17 cellular contexts compared by ENCODE assay signal in the genomic region with DNA sequence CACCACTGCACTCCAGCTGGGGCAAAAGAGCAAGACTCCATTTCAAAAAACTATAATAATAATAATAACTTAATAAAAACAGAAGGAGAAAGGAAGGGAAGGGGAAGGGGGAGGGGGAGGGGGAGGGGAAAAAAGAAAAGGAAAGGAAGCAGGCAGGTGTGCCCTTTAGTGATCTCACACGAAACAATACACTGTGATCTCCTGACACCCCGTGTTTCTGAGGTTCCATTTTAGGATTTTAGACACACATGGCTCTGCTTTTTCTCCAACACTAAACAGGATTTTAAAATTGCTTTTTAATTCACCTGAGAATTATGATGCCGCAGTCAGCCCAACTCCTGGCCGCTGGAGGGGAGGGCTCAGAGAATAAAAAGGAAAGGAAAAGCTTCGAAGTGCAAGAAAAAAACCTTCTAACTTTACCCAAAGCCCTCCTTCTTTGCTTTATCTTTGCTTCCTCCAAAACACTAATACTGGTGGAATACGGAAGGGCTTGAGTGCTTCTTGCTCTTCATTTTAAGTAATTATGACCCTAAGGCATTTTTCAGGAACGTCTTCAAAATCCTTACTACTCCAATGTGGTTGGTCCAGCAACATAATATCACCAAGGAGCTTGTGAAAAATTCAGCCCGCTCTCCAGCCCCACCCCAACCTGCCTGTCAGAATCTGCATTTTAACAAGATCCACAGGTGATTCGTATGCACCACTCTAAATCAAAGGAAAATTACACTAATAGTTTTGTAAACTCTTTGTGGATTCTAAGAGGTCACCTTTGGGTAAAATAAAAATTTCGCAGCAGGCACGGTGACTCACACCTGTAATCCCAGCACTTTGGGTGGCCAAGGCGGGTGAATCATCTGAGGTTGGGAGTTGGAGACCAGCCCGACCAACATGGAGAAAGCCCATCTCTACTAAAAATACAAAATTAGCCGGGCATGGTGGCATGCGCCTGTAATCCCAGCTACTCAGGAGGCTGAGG.
DNase-seq lines count a peak whose midpoint lies in the region; FAIRE-seq and TF ChIP-seq lines count a peak whose summit lies in the region.
"Had no signal": no experiment of that assay in that cellular context is flagged by ENCODE, and none has a peak within 500 bp of the region (broad histone marks: within the 10 kb centered on the region; RNA-seq: fewer than 3 reads in every experiment).

No MANE protein-coding gene starts in this region.

- peaks cover 98% of the 10 kb centered on the region for H3K79me2 ChIP-seq in GM23248 (ENCODE audit: insufficient read depth)

- peaks cover 5% of the 10 kb centered on the region; the same call in 1 of the 2 replicates for H4K20me1 ChIP-seq in GM23248 (ENCODE audit: insufficient read depth)
- H4K20me1 ChIP-seq: BLaER1 had no signal

- peaks cover 24% of the 10 kb centered on the region for H3K4me1 ChIP-seq in GM23248 (ENCODE audit: insufficient read depth)
- H3K4me1 ChIP-seq: BLaER1 had no signal

- no peaks in the 10 kb centered on the region for H3K27me3 Mint-ChIP-seq in neural crest cell (ENCODE audit: low read depth)
- H3K27me3 Mint-ChIP-seq: activated CD8-positive, alpha-beta T cell treated with anti-CD3 and anti-CD28 coated beads for 36 hours; activated T-helper 17 cell treated with anti-CD3 and anti-CD28 coated beads, Interleukin-2, amount 50 U/mL, for 72 hours; IgD-negative memory B cell; stimulated activated naive CD8-positive, alpha-beta T cell treated with anti-CD3 and anti-CD28 coated beads, Interleukin-15, Interleukin-2, amounts not matched to agents 100 ng/mL and 50 ng/mL, for 24 hours had no signal

- no peak for FAIRE-seq in bronchial epithelial cell (lab: Jason Lieb, UNC)

- H3K27ac ChIP-seq in GM23248: peak overlapping the region; percentile 62
- H3K27ac ChIP-seq: BLaER1, VCaP had no signal

- H3K4me3 ChIP-seq in GM23248 (no peak overlapping the region), bronchial epithelial cell (ENCODE audit: low read depth, low read length) (no peak overlapping the region)
- H3K4me3 ChIP-seq: BLaER1, uterus had no signal

- WGBS in GM23248 (ENCODE audit: low coverage in 1 of 2, low lambda C conversion rate in 2 of 2, missing lambda C conversion rate in 2 of 2), 2 experiments: 67 to 72% methylated on average over 13 to 15 of the region's 15 CpGs

- H3K36me3 ChIP-seq in GM23248 (ENCODE audit: low read depth): peaks cover 10% of the 10 kb centered on the region; the same call in 1 of the 2 replicates
- H3K36me3 ChIP-seq in bronchial epithelial cell (ENCODE audit: control insufficient read depth, insufficient read depth, low read length): no peaks in the 10 kb centered on the region
- H3K36me3 ChIP-seq: BLaER1, uterus had no signal

- TF ChIP-seq CTCF in bronchial epithelial cell (IDR thresholded peaks at IDR 0.05; ENCODE audit: insufficient read depth, low read length, severe bottlenecking) (no peak), neural crest cell (conservative IDR thresholded peaks at IDR 0.05) (no peak), GM20000 (IDR thresholded peaks at IDR 0.05; ENCODE audit: extremely low read depth, missing control alignments) (no peak)

- H3K36me3 Mint-ChIP-seq in neural crest cell (ENCODE audit: low read depth): peaks cover 38% of the 10 kb centered on the region
- H3K36me3 Mint-ChIP-seq: IgD-negative memory B cell had no signal

- H3F3A ChIP-seq in GM23248 (ENCODE audit: insufficient read depth): peaks cover 47% of the 10 kb centered on the region

- peaks cover 49% of the 10 kb centered on the region for H3K4me1 Mint-ChIP-seq in neural crest cell
- H3K4me1 Mint-ChIP-seq: activated T-helper 17 cell treated with anti-CD3 and anti-CD28 coated beads, Interleukin-2, amount 50 U/mL, for 72 hours; IgD-negative memory B cell had no signal

- H3K27me3 ChIP-seq in GM23248 (replicated peaks; ENCODE audit: insufficient read depth) (no peaks in the 10 kb centered on the region), bronchial epithelial cell (ENCODE audit: control insufficient read depth, insufficient read depth, low read length) (no peaks in the 10 kb centered on the region)
- H3K27me3 ChIP-seq: BLaER1, uterus had no signal

- no peak overlapping the region for H2AFZ ChIP-seq in GM23248

- no peaks in the 10 kb centered on the region for H3K9me3 ChIP-seq in GM23248 (ENCODE audit: low read depth)
- H3K9me3 ChIP-seq: uterus had no signal

- no peak overlapping the region for H3K4me2 ChIP-seq in GM23248 (ENCODE audit: unreplicated experiment)
- H3K4me2 ChIP-seq: BLaER1 had no signal

- no peak overlapping the region for H3K9ac ChIP-seq in GM23248
- H3K9ac ChIP-seq: BLaER1 had no signal

- no peaks in the 10 kb centered on the region for H3K9me2 ChIP-seq in GM23248 (ENCODE audit: insufficient read depth)

- DNase-seq in GM23248 (peak; percentile 71), NCI-H226 (peak; percentile 80), bronchial epithelial cell (ENCODE audit: low read depth) (peak; percentile 79), neural crest cell (ENCODE audit: low read depth, low spot score) (no peak), GM20000 (ENCODE audit: low spot score) (no peak), NCI-H1105 (lab: John Stamatoyannopoulos, UW) (no peak), NCI-H524 treated with DMSO at 0.1 percent for 48 hours (lab: John Stamatoyannopoulos, UW) (no peak)
- no peak for DNase-seq in stimulated activated CD4-positive, alpha-beta T cell treated with anti-CD3 and anti-CD28 coated beads, Interleukin-1b, Interleukin-23, amount 100 ng/mL, for 48 hours
- DNase-seq: activated CD8-positive, alpha-beta T cell treated with anti-CD3 and anti-CD28 coated beads for 36 hours; DMS153; nucleus accumbens; uterus had no signal

- H3K27ac Mint-ChIP-seq in neural crest cell (ENCODE audit: unreplicated experiment): peak overlapping the region; percentile 31
- H3K27ac Mint-ChIP-seq: activated CD8-positive, alpha-beta T cell treated with anti-CD3 and anti-CD28 coated beads for 36 hours; activated T-helper 17 cell treated with anti-CD3 and anti-CD28 coated beads, Interleukin-2, amount 50 U/mL, for 72 hours; IgD-negative memory B cell; stimulated activated naive CD8-positive, alpha-beta T cell treated with anti-CD3 and anti-CD28 coated beads, Interleukin-15, Interleukin-2, amounts not matched to agents 100 ng/mL and 50 ng/mL, for 24 hours had no signal

- no peak overlapping the region for H3K4me3 Mint-ChIP-seq in neural crest cell
- H3K4me3 Mint-ChIP-seq: activated CD8-positive, alpha-beta T cell treated with anti-CD3 and anti-CD28 coated beads for 36 hours; activated T-helper 17 cell treated with anti-CD3 and anti-CD28 coated beads, Interleukin-2, amount 50 U/mL, for 72 hours; stimulated activated naive CD8-positive, alpha-beta T cell treated with anti-CD3 and anti-CD28 coated beads, Interleukin-15, Interleukin-2, amounts not matched to agents 100 ng/mL and 50 ng/mL, for 24 hours had no signal

- H3K9me3 Mint-ChIP-seq in neural crest cell: peaks cover 17% of the 10 kb centered on the region

- in situ Hi-C loops in GM23248 (cut with MboI): no loop called here

Comparison
In these comparisons a context has a peak if more than half of its experiments do, and no peak if none do; other contexts are left out.
1. DNase-seq: peak in GM23248 (single experiment), NCI-H226 (single experiment) and bronchial epithelial cell (single experiment); none in neural crest cell (single experiment), GM20000 (single experiment), stimulated activated CD4-positive, alpha-beta T cell treated with anti-CD3 and anti-CD28 coated beads, Interleukin-1b, Interleukin-23, amount 100 ng/mL, for 48 hours (single experiment), NCI-H1105 (single experiment) and NCI-H524 treated with DMSO at 0.1 percent for 48 hours (single experiment).